15 cellular contexts compared by ENCODE assay signal in genomic region chr1:33143698-33144097, GRCh38. TPM values are rescaled to one million over a fixed set of nuclear protein-coding genes. Genes with fewer than 3 reads are reported as not detected.
DNase-seq lines count a peak whose midpoint lies in the region; ATAC-seq and TF ChIP-seq lines count a peak whose summit lies in the region.
"Had no signal": no experiment of that assay in that cellular context is flagged by ENCODE, and none has a peak within 500 bp of the region (broad histone marks: within the 10 kb centered on the region; RNA-seq: fewer than 3 reads in every experiment).

No MANE protein-coding gene starts in this region.

- no peak for ATAC-seq in HG02763 (IDR thresholded peaks at IDR 0.05; ENCODE audit: unreplicated experiment)
- ATAC-seq in GM18502 (IDR thresholded peaks at IDR 0.05; ENCODE audit: poor library complexity, unreplicated experiment): no peak
- ATAC-seq: effector memory CD8-positive, alpha-beta T cell had no signal

- H3K36me3 Mint-ChIP-seq in HFFc6 (ENCODE audit: low read depth): peaks cover 5% of the 10 kb centered on the region
- H3K36me3 Mint-ChIP-seq in activated CD4-positive, alpha-beta T cell treated with anti-CD3 and anti-CD28 coated beads, Interleukin-2, amount 10 ng/mL, durations not matched to agents 7 days and 5 days (ENCODE audit: low read depth): peaks cover 6% of the 10 kb centered on the region

- POLR2A ChIA-PET in activated CD4-positive, alpha-beta T cell treated with anti-CD3 and anti-CD28 coated beads, Interleukin-2, amount 10 ng/mL, durations not matched to agents 7 days and 5 days (lab: Charles Lee): no interaction called here

- H3K9me3 Mint-ChIP-seq in HFFc6: no peaks in the 10 kb centered on the region
- no peaks in the 10 kb centered on the region for H3K9me3 Mint-ChIP-seq in activated CD4-positive, alpha-beta T cell treated with anti-CD3 and anti-CD28 coated beads, Interleukin-2, amount 10 ng/mL, durations not matched to agents 7 days and 5 days
- H3K9me3 Mint-ChIP-seq: activated T-helper 1 cell treated with anti-CD3 and anti-CD28 coated beads, Interleukin-12 subunit alpha, Interleukin-12 subunit beta, Interleukin-2, Interleukin-4 antibody, amounts not matched to agents 30 ng/mL and 10 ng/mL and 1 ng/mL, durations not matched to agents 14 hours and 24 hours and 36 hours; effector memory CD8-positive, alpha-beta T cell had no signal

- TF ChIP-seq CTCF in HFFc6 (IDR thresholded peaks at IDR 0.05): no peak

- DNase-seq in AG08395 (ENCODE audit: low spot score) (peak; percentile 21), HFFc6 (peak; percentile 76), amniotic epithelial cell (ENCODE audit: low read depth) (peak; percentile 91), iris pigment epithelial cell (ENCODE audit: low read depth) (peak; percentile 93), SKM-1 treated with dmso at 0.1 percent for 144 hours (lab: John Stamatoyannopoulos, UW; ENCODE audit: unreplicated experiment) (no peak)
- no peak for DNase-seq in activated CD4-positive, alpha-beta T cell treated with anti-CD3 and anti-CD28 coated beads, Interleukin-2, amount 10 ng/mL, durations not matched to agents 7 days and 5 days
- DNase-seq: activated CD4-positive, alpha-beta T cell treated with anti-CD3 and anti-CD28 coated beads, Interleukin-2, amount 50 U/mL, for 1 hour; effector memory CD8-positive, alpha-beta T cell; kidney; NCI-H1048; NCI-H226; stimulated activated naive CD4-positive, alpha-beta T cell treated with Interleukin-2 at 50 U/mL for 16 hours had no signal

- CTCF ChIA-PET in activated CD4-positive, alpha-beta T cell treated with anti-CD3 and anti-CD28 coated beads, Interleukin-2, amount 10 ng/mL, durations not matched to agents 7 days and 5 days (lab: Charles Lee): interaction anchor here (4.0 kb wide), 1 partner anchor 16 kb away, joined by 29 read pairs; no protein-coding TSS in a partner anchor

- H3K27me3 Mint-ChIP-seq in HFFc6 (ENCODE audit: insufficient read depth): peaks cover 3% of the 10 kb centered on the region; the same call in 1 of the 2 replicates
- H3K27me3 Mint-ChIP-seq in activated CD4-positive, alpha-beta T cell treated with anti-CD3 and anti-CD28 coated beads, Interleukin-2, amount 10 ng/mL, durations not matched to agents 7 days and 5 days: no peaks in the 10 kb centered on the region
- H3K27me3 Mint-ChIP-seq: effector memory CD8-positive, alpha-beta T cell had no signal

- peak overlapping the region; percentile 43; the same call in 1 of the 2 replicates for H3K4me3 Mint-ChIP-seq in HFFc6
- no peak overlapping the region for H3K4me3 Mint-ChIP-seq in activated CD4-positive, alpha-beta T cell treated with anti-CD3 and anti-CD28 coated beads, Interleukin-2, amount 10 ng/mL, durations not matched to agents 7 days and 5 days
- H3K4me3 Mint-ChIP-seq: activated T-helper 1 cell treated with anti-CD3 and anti-CD28 coated beads, Interleukin-12 subunit alpha, Interleukin-12 subunit beta, Interleukin-2, Interleukin-4 antibody, amounts not matched to agents 30 ng/mL and 10 ng/mL and 1 ng/mL, durations not matched to agents 14 hours and 24 hours and 36 hours; effector memory CD8-positive, alpha-beta T cell had no signal

- H3K4me1 Mint-ChIP-seq in HFFc6 (ENCODE audit: low read depth): peaks cover 36% of the 10 kb centered on the region
- peaks cover 9% of the 10 kb centered on the region for H3K4me1 Mint-ChIP-seq in activated CD4-positive, alpha-beta T cell treated with anti-CD3 and anti-CD28 coated beads, Interleukin-2, amount 10 ng/mL, durations not matched to agents 7 days and 5 days

- peak overlapping the region; percentile 77 for H3K27ac Mint-ChIP-seq in HFFc6
- no peak overlapping the region for H3K27ac Mint-ChIP-seq in activated CD4-positive, alpha-beta T cell treated with anti-CD3 and anti-CD28 coated beads, Interleukin-2, amount 10 ng/mL, durations not matched to agents 7 days and 5 days
- H3K27ac Mint-ChIP-seq: activated T-helper 1 cell treated with anti-CD3 and anti-CD28 coated beads, Interleukin-12 subunit alpha, Interleukin-12 subunit beta, Interleukin-2, Interleukin-4 antibody, amounts not matched to agents 30 ng/mL and 10 ng/mL and 1 ng/mL, durations not matched to agents 14 hours and 24 hours and 36 hours had no signal

RNA-seq across cellular contexts. Expression of gene TRIM62, which starts 38.1 kb away (rescaled TPM):
- 1 to 10 TPM; 6.2 to 7.9 (median 7.1) TPM for total RNA-seq in HFFc6 (2021; fragmentation: NEBNext Ultra II Directional; extraction: Animal tissue kit (Norgen Biotek cat#: 25700))
- 10 to 100 TPM in 1 of 2 experiments, 1 to 10 TPM in 1; 9.3 to 10.2 TPM for total RNA-seq in activated CD4-positive, alpha-beta T cell treated with anti-CD3 and anti-CD28 coated beads, Interleukin-2, amount 10 ng/mL, durations not matched to agents 7 days and 5 days

Comparison
In these comparisons a context has a peak if more than half of its experiments do, and no peak if none do; other contexts are left out.
1. DNase-seq: peak in AG08395 (single experiment), HFFc6 (single experiment), amniotic epithelial cell (single experiment) and iris pigment epithelial cell (single experiment); none in activated CD4-positive, alpha-beta T cell treated with anti-CD3 and anti-CD28 coated beads, Interleukin-2, amount 10 ng/mL, durations not matched to agents 7 days and 5 days (single experiment) and SKM-1 treated with dmso at 0.1 percent for 144 hours (single experiment).